ENCODE assay signal across 19 cellular contexts in genomic region chr20:20658871-20659415, GRCh38. TPM values are rescaled to one million over a fixed set of nuclear protein-coding genes. Genes with fewer than 3 reads are reported as not detected.
DNase-seq lines count a peak whose midpoint lies in the region; ATAC-seq, FAIRE-seq and TF ChIP-seq lines count a peak whose summit lies in the region.
"Had no signal": no experiment of that assay in that cellular context is flagged by ENCODE, and none has a peak within 500 bp of the region (broad histone marks: within the 10 kb centered on the region; RNA-seq: fewer than 3 reads in every experiment).

No MANE protein-coding gene starts in this region.

- H3K27me3 ChIP-seq in K562 (ENCODE audit: control insufficient read depth in 2 of 2, insufficient read depth in 2 of 2, low read length in 2 of 2) (no peaks in the 10 kb centered on the region), right lobe of liver (no peaks in the 10 kb centered on the region), mesendoderm (ENCODE audit: insufficient read depth, low read length, poor library complexity) (no peaks in the 10 kb centered on the region), GM23338 (ENCODE audit: insufficient read depth) (no peaks in the 10 kb centered on the region), pancreas (no peaks in the 10 kb centered on the region)
- H3K27me3 ChIP-seq: BLaER1 treated with 17β-estradiol and CSF1 and Interleukin-3, amounts not matched to agents 10 nM and 100 nM had no signal

- H3K27me3 Mint-ChIP-seq in GM23338 (ENCODE audit: insufficient read depth, low read depth, poor library complexity) = peaks cover 3% of the 10 kb centered on the region
- no peaks in the 10 kb centered on the region for H3K27me3 Mint-ChIP-seq in activated T-helper 1 cell treated with anti-CD3 and anti-CD28 coated beads, Interleukin-12 subunit alpha, Interleukin-12 subunit beta, Interleukin-2, Interleukin-4 antibody, amounts not matched to agents 30 ng/mL and 10 ng/mL and 1 ng/mL, durations not matched to agents 14 hours and 24 hours and 36 hours (ENCODE audit: insufficient read depth)
- H3K27me3 Mint-ChIP-seq: B cell, IgD-negative memory B cell had no signal

- H2AFZ ChIP-seq in K562 (ENCODE audit: low read depth, low read length) (no peak overlapping the region), GM23338 (no peak overlapping the region)

- H3K9me2 ChIP-seq in GM23338 (ENCODE audit: insufficient read depth) = no peaks in the 10 kb centered on the region

- intact Hi-C loops in K562 (cut with micrococcal nuclease) = no loop called here
- intact Hi-C loops in right lobe of liver (cut with DNase I) = no loop called here
- intact Hi-C loops in activated T-helper 1 cell treated with anti-CD3 and anti-CD28 coated beads, Interleukin-12 subunit alpha, Interleukin-12 subunit beta, Interleukin-2, Interleukin-4 antibody, amounts not matched to agents 30 ng/mL and 10 ng/mL and 1 ng/mL, durations not matched to agents 14 hours and 24 hours and 36 hours (cut with micrococcal nuclease) = no loop called here
- intact Hi-C loops in pancreas (cut with DNase I) = no loop called here

- 53% methylated on average over 3 of the region's 3 CpGs for whole genome bisulfite sequencing in A549 (ENCODE audit: missing lambda C conversion rate)
- 8% methylated on average over 3 of the region's 3 CpGs for WGBS in K562 (ENCODE audit: insufficient coverage, low coverage, missing lambda C conversion rate)
- WGBS in right lobe of liver (ENCODE audit: insufficient coverage, low coverage, low lambda C conversion rate, missing lambda C conversion rate) = 28% methylated on average over 3 of the region's 3 CpGs
- WGBS in mesendoderm (ENCODE audit: extremely low coverage, insufficient coverage, low lambda C conversion rate) = no CpG with 5 or more reads among the region's 3 CpGs
- 91 to 92% methylated on average over 3 of the region's 3 CpGs for WGBS in pancreas, 2 donors

- H4K8ac ChIP-seq in mesendoderm (ENCODE audit: low read depth, low read length) = no peak overlapping the region

- H3K18ac ChIP-seq in mesendoderm (ENCODE audit: low read length) = no peak overlapping the region

- no TSS peak for BruUV-seq in K562 (replicated peaks; lab: Mats Ljungman, UMichigan)

- no peak overlapping the region for H2BK120ac ChIP-seq in mesendoderm (ENCODE audit: low read depth, low read length)

- no peak overlapping the region for H3K4ac ChIP-seq in mesendoderm (ENCODE audit: low read depth, low read length)

- TF ChIP-seq CTCF in A549 (IDR thresholded peaks at IDR 0.05) = no peak
- TF ChIP-seq CTCF in K562 (IDR thresholded peaks at IDR 0.05 in 2 of 3, conservative IDR thresholded peaks at IDR 0.05 in 1 of 3; ENCODE audit: insufficient read depth in 2 of 3, low read depth in 1 of 3, low read length in 3 of 3) = no peak
- TF ChIP-seq CTCF in choroid plexus epithelial cell (conservative IDR thresholded peaks at IDR 0.05; ENCODE audit: low read depth, low read length) = no peak
- TF ChIP-seq CTCF in right lobe of liver (IDR thresholded peaks at IDR 0.05) = no peak
- TF ChIP-seq CTCF in GM23338 (conservative IDR thresholded peaks at IDR 0.05; ENCODE audit: low read depth in 2 of 2) = no peak
- TF ChIP-seq CTCF in pancreas (IDR thresholded peaks at IDR 0.05) = no peak

- FAIRE-seq in A549 (lab: Jason Lieb, UNC) = peak; percentile 65
- no peak for FAIRE-seq in K562 (lab: Jason Lieb, UNC)
- FAIRE-seq in pancreas (lab: Jason Lieb, UNC) = no peak
- FAIRE-seq: H1 had no signal

- no peak overlapping the region for H3K4me3 Mint-ChIP-seq in GM23338
- no peak overlapping the region for H3K4me3 Mint-ChIP-seq in activated T-helper 1 cell treated with anti-CD3 and anti-CD28 coated beads, Interleukin-12 subunit alpha, Interleukin-12 subunit beta, Interleukin-2, Interleukin-4 antibody, amounts not matched to agents 30 ng/mL and 10 ng/mL and 1 ng/mL, durations not matched to agents 14 hours and 24 hours and 36 hours
- H3K4me3 Mint-ChIP-seq: B cell; CD8-positive, alpha-beta T cell; H9; IgD-negative memory B cell had no signal

- H3K36me3 ChIP-seq in K562 (ENCODE audit: control insufficient read depth, insufficient read depth, low read length) = no peaks in the 10 kb centered on the region
- H3K36me3 ChIP-seq in right lobe of liver = no peaks in the 10 kb centered on the region
- no peaks in the 10 kb centered on the region for H3K36me3 ChIP-seq in mesendoderm (ENCODE audit: control insufficient read depth, insufficient read depth, low read length)
- H3K36me3 ChIP-seq in GM23338 (ENCODE audit: insufficient read depth) = no peaks in the 10 kb centered on the region
- no peaks in the 10 kb centered on the region for H3K36me3 ChIP-seq in pancreas

- H3K27ac ChIP-seq in A549 (no peak overlapping the region), K562 (ENCODE audit: extremely low read depth, low read depth, low read length) (no peak overlapping the region), right lobe of liver (peak overlapping the region in 2 of 3 donors; percentile 59 to 62), mesendoderm (ENCODE audit: low read depth, low read length) (no peak overlapping the region), GM23338 (ENCODE audit: low read depth) (no peak overlapping the region), pancreas (no peak overlapping the region)
- H3K27ac ChIP-seq: 22Rv1; BLaER1 treated with 17β-estradiol and CSF1 and Interleukin-3, amounts not matched to agents 10 nM and 100 nM; HL-60 had no signal

- no peaks in the 10 kb centered on the region for H3F3A ChIP-seq in GM23338 (replicated peaks; ENCODE audit: low read depth)

- H4K5ac ChIP-seq in mesendoderm (ENCODE audit: low read length) = no peak overlapping the region

- H3K4me1 Mint-ChIP-seq in GM23338 = peaks cover 6% of the 10 kb centered on the region; the same call in 2 of the 3 replicates
- H3K4me1 Mint-ChIP-seq in activated T-helper 1 cell treated with anti-CD3 and anti-CD28 coated beads, Interleukin-12 subunit alpha, Interleukin-12 subunit beta, Interleukin-2, Interleukin-4 antibody, amounts not matched to agents 30 ng/mL and 10 ng/mL and 1 ng/mL, durations not matched to agents 14 hours and 24 hours and 36 hours (ENCODE audit: low read depth) = no peaks in the 10 kb centered on the region
- H3K4me1 Mint-ChIP-seq: B cell had no signal

- in situ Hi-C loops in K562 (cut with MboI) = no loop called here

- no peak for TF ChIP-seq EP300 in A549 (IDR thresholded peaks at IDR 0.05)
- TF ChIP-seq EP300 in K562 (IDR thresholded peaks at IDR 0.05; ENCODE audit: low read length) = no peak

- peaks cover 4% of the 10 kb centered on the region; the same call in 1 of the 3 replicates for H3K36me3 Mint-ChIP-seq in GM23338 (ENCODE audit: low read depth)
- no peaks in the 10 kb centered on the region for H3K36me3 Mint-ChIP-seq in activated T-helper 1 cell treated with anti-CD3 and anti-CD28 coated beads, Interleukin-12 subunit alpha, Interleukin-12 subunit beta, Interleukin-2, Interleukin-4 antibody, amounts not matched to agents 30 ng/mL and 10 ng/mL and 1 ng/mL, durations not matched to agents 14 hours and 24 hours and 36 hours (ENCODE audit: low read depth)

- no peaks in the 10 kb centered on the region for H3K9me1 ChIP-seq in K562 (ENCODE audit: control insufficient read depth, insufficient read depth, low read length)

- no peak overlapping the region for H3K4me2 ChIP-seq in A549
- no peak overlapping the region for H3K4me2 ChIP-seq in K562 (ENCODE audit: insufficient read depth, low read length)
- no peak overlapping the region for H3K4me2 ChIP-seq in mesendoderm (ENCODE audit: low read length)
- H3K4me2 ChIP-seq in GM23338 = no peak overlapping the region
- H3K4me2 ChIP-seq: BLaER1 treated with 17β-estradiol and CSF1 and Interleukin-3, amounts not matched to agents 10 nM and 100 nM had no signal

- TF ChIP-seq POLR2A in A549 (IDR thresholded peaks at IDR 0.05; ENCODE audit: low read length) (no peak), K562 (conservative IDR thresholded peaks at IDR 0.05) (no peak), right lobe of liver (IDR thresholded peaks at IDR 0.05) (no peak)

- H3K4me1 ChIP-seq in A549 = no peaks in the 10 kb centered on the region
- no peaks in the 10 kb centered on the region for H3K4me1 ChIP-seq in K562 (replicated peaks in 1 of 2; ENCODE audit: control insufficient read depth in 2 of 2, insufficient read depth in 2 of 2, low read length in 2 of 2)
- peaks cover 0 to 31% (median 11%) of the 10 kb centered on the region in 4 donors for H3K4me1 ChIP-seq in right lobe of liver
- H3K4me1 ChIP-seq in mesendoderm (ENCODE audit: control insufficient read depth, low read depth, low read length) = no peaks in the 10 kb centered on the region
- no peaks in the 10 kb centered on the region for H3K4me1 ChIP-seq in GM23338 (ENCODE audit: insufficient read depth)
- no peaks in the 10 kb centered on the region for H3K4me1 ChIP-seq in pancreas

- no peak overlapping the region for H3K23ac ChIP-seq in mesendoderm (ENCODE audit: low read length)

- TF ChIP-seq RAD21 in A549 (conservative IDR thresholded peaks at IDR 0.05 in 1 of 2, IDR thresholded peaks at IDR 0.05 in 1 of 2) = no peak
- no peak for TF ChIP-seq RAD21 in K562 (CRISPR knock-in tag; conservative IDR thresholded peaks at IDR 0.05 in 1 of 2, IDR thresholded peaks at IDR 0.05 in 1 of 2)

- H3K9me3 ChIP-seq in A549 = no peaks in the 10 kb centered on the region
- H3K9me3 ChIP-seq in K562 (replicated peaks; ENCODE audit: control insufficient read depth, insufficient read depth, low read depth, low read length) = no peaks in the 10 kb centered on the region
- no peaks in the 10 kb centered on the region for H3K9me3 ChIP-seq in right lobe of liver
- H3K9me3 ChIP-seq in pancreas = no peaks in the 10 kb centered on the region
- H3K9me3 ChIP-seq: BLaER1 treated with 17β-estradiol and CSF1 and Interleukin-3, amounts not matched to agents 10 nM and 100 nM had no signal

- CTCF ChIA-PET in A549 (lab: Yijun Ruan, JAX) = interaction anchor here (1.0 to 5.0 kb wide), 3 partner anchors 36 to 846 kb away, joined by 3 to 39 read pairs (median 5); no protein-coding TSS in a partner anchor
- CTCF ChIA-PET in K562 (lab: Yijun Ruan, JAX; ENCODE audit: low intra/inter-chr PET ratio) = no interaction called here

- H3K79me1 ChIP-seq in mesendoderm (ENCODE audit: low read length) = no peaks in the 10 kb centered on the region

- H3K4me3 ChIP-seq in A549 = no peak overlapping the region
- H3K4me3 ChIP-seq in K562 = no peak overlapping the region
- H3K4me3 ChIP-seq in choroid plexus epithelial cell (ENCODE audit: low read depth, low read length) = no peak overlapping the region
- H3K4me3 ChIP-seq in right lobe of liver = no peak overlapping the region
- no peak overlapping the region for H3K4me3 ChIP-seq in mesendoderm (ENCODE audit: low read length)
- no peak overlapping the region for H3K4me3 ChIP-seq in GM23338
- H3K4me3 ChIP-seq in pancreas = no peak overlapping the region
- H3K4me3 ChIP-seq: BLaER1 treated with 17β-estradiol and CSF1 and Interleukin-3, amounts not matched to agents 10 nM and 100 nM had no signal

- no peak for ATAC-seq in A549
- ATAC-seq in K562 = no peak
- peak in 2 of 4 donors; percentile 5 to 10 for ATAC-seq in right lobe of liver
- no peak for ATAC-seq in GM23338
- no peak for ATAC-seq in pancreas
- ATAC-seq: CD8-positive, alpha-beta T cell had no signal

- POLR2A ChIA-PET in A549 (lab: Yijun Ruan, JAX) = no interaction called here
- POLR2A ChIA-PET in K562 (lab: Yijun Ruan, JAX) = no interaction called here

- H3K9me3 Mint-ChIP-seq in GM23338 = no peaks in the 10 kb centered on the region
- H3K9me3 Mint-ChIP-seq in activated T-helper 1 cell treated with anti-CD3 and anti-CD28 coated beads, Interleukin-12 subunit alpha, Interleukin-12 subunit beta, Interleukin-2, Interleukin-4 antibody, amounts not matched to agents 30 ng/mL and 10 ng/mL and 1 ng/mL, durations not matched to agents 14 hours and 24 hours and 36 hours = no peaks in the 10 kb centered on the region
- H3K9me3 Mint-ChIP-seq: CD8-positive, alpha-beta T cell; H9; IgD-negative memory B cell had no signal

- H3K79me2 ChIP-seq in K562 (ENCODE audit: control insufficient read depth, insufficient read depth, low read length) (no peaks in the 10 kb centered on the region), mesendoderm (ENCODE audit: control insufficient read depth, insufficient read depth, low read length) (no peaks in the 10 kb centered on the region), GM23338 (replicated peaks; ENCODE audit: insufficient read depth) (peaks cover 19% of the 10 kb centered on the region; the same call in 1 of the 2 replicates)

- H2BK5ac ChIP-seq in mesendoderm (ENCODE audit: low read length) = no peak overlapping the region

- H2AK5ac ChIP-seq in mesendoderm (ENCODE audit: low read length) = no peak overlapping the region

- H3K56ac ChIP-seq in mesendoderm (ENCODE audit: low read length) = no peak overlapping the region

- DNase-seq in A549 (ENCODE audit: low read depth in 1 of 2, low spot score in 1 of 2) (no peak), K562 (ENCODE audit: extremely low read depth in 1 of 4, low spot score in 3 of 4) (no peak), choroid plexus epithelial cell (ENCODE audit: low read depth) (peak; percentile 68), right lobe of liver (no peak), mesendoderm (no peak), GM23338 (ENCODE audit: low spot score) (no peak), pancreas (no peak)
- DNase-seq in activated T-helper 1 cell treated with anti-CD3 and anti-CD28 coated beads, Interleukin-12 subunit alpha, Interleukin-12 subunit beta, Interleukin-2, Interleukin-4 antibody, amounts not matched to agents 30 ng/mL and 10 ng/mL and 1 ng/mL, durations not matched to agents 14 hours and 24 hours and 36 hours (ENCODE audit: low spot score) = no peak
- DNase-seq: Calu3; CD8-positive, alpha-beta T cell; DMS79 treated with DMSO at 0.1 percent for 48 hours; GF-D8; H9 had no signal

- no peak overlapping the region for H2BK15ac ChIP-seq in mesendoderm (replicated peaks; ENCODE audit: low read depth)

- H3K9ac ChIP-seq in K562 (ENCODE audit: insufficient read depth in 1 of 2, low read depth in 2 of 2, low read length in 2 of 2) = no peak overlapping the region
- no peak overlapping the region for H3K9ac ChIP-seq in mesendoderm (ENCODE audit: low read length)
- H3K9ac ChIP-seq: BLaER1 treated with 17β-estradiol and CSF1 and Interleukin-3, amounts not matched to agents 10 nM and 100 nM had no signal

- H4K20me1 ChIP-seq in K562 (replicated peaks; ENCODE audit: control insufficient read depth, insufficient read depth, low read length) = no peaks in the 10 kb centered on the region; the same call in 1 of the 2 replicates
- H4K20me1 ChIP-seq in GM23338 (replicated peaks; ENCODE audit: insufficient read depth) = no peaks in the 10 kb centered on the region; the same call in 1 of the 2 replicates

- no peak overlapping the region for H3K27ac Mint-ChIP-seq in GM23338
- H3K27ac Mint-ChIP-seq in activated T-helper 1 cell treated with anti-CD3 and anti-CD28 coated beads, Interleukin-12 subunit alpha, Interleukin-12 subunit beta, Interleukin-2, Interleukin-4 antibody, amounts not matched to agents 30 ng/mL and 10 ng/mL and 1 ng/mL, durations not matched to agents 14 hours and 24 hours and 36 hours = no peak overlapping the region
- H3K27ac Mint-ChIP-seq: B cell; CD8-positive, alpha-beta T cell; IgD-negative memory B cell had no signal

RNA-seq across cellular contexts. Expression of gene RALGAPA2, which starts 53.5 kb away (rescaled TPM):
- polyA plus RNA-seq in A549 (2011; rRNA removed) (4.7 and 7.0 TPM in 2 replicates), A549 (2017; fragmentation: RNase III; extraction: RNeasy Plus Mini Kit Qiagen cat#74134 plus additional on column Dnase treatment) (3.2 to 4.0 TPM (median 3.7 TPM) in 3 replicates), K562 (2011; rRNA removed) (1.7 and 2.0 TPM in 2 replicates), K562 (2014; fragmentation: Illumina TruSeq; extraction: Trizol) (1.6 and 2.4 TPM in 2 replicates), K562 (2014; fragmentation: Nextera tagmentation; extraction: Ambion mirVana) (under 1 TPM; 0.35 to 0.42 TPM), K562 (2014; rRNA removed) (1.2 TPM in 2 replicates), GM23338 (2016; fragmentation: Nextera tagmentation; extraction: Ambion mirVana) (7.8 and 13.1 TPM in 2 replicates), pancreas (10 to 100 TPM in 1 of 2 donors, 1 to 10 TPM in 1; 9.6 to 10.2 TPM)
- 0.94 and 1.3 TPM in 2 replicates for polyA plus RNA-seq in A549 (2012; cell fraction: cytosol; rRNA removed)
- 1.9 and 3.0 TPM in 2 replicates for polyA plus RNA-seq in A549 (2012; cell fraction: nucleus; rRNA removed)
- 10.0 and 11.4 TPM in 2 replicates for polyA minus RNA-seq in A549 (2011; rRNA and poly(A)+ RNA removed)
- 4.5 and 13.9 TPM in 2 replicates for total RNA-seq in K562 (2011; cell fraction: chromatin; rRNA removed; ENCODE audit: low replicate concordance)
- total RNA-seq in K562 (2011; cell fraction: nucleolus; rRNA removed) = 3.2 and 3.8 TPM in 2 replicates
- 5.8 and 6.6 TPM in 2 replicates for total RNA-seq in K562 (2011; cell fraction: nucleoplasm; rRNA removed)
- total RNA-seq in K562 (2014; rRNA removed) (1.2 and 1.6 TPM in 2 replicates), K562 (2014; rRNA removed; fragmentation: Illumina TruSeq; extraction: Trizol) (1.5 and 2.1 TPM in 2 replicates), K562 (2015; rRNA removed; fragmentation: Illumina TruSeq; extraction: Trizol) (1.4 and 1.6 TPM in 2 replicates), K562 (2021) (2.3 and 2.7 TPM in 2 replicates), right lobe of liver (10 to 100 TPM; 38.3 to 76.7 (median 62.7) TPM), pancreas (10 to 100 TPM; 21.3 to 41.7 (median 26.3) TPM)
- 0.75 and 1.5 TPM in 2 replicates for polyA plus RNA-seq in K562 (2011; cell fraction: cytosol; rRNA removed)
- polyA plus RNA-seq in K562 (2011; cell fraction: nucleus; rRNA removed) = 4.6 and 5.6 TPM in 2 replicates
- 1.1 and 2.3 TPM in 2 replicates for polyA plus RNA-seq in K562 (2012)
- 4.7 and 6.6 TPM in 2 replicates for polyA minus RNA-seq in K562 (2011; rRNA and poly(A)+ RNA removed)
- polyA minus RNA-seq in K562 (2011; cell fraction: cytosol; rRNA and poly(A)+ RNA removed) = 1.5 and 3.2 TPM in 2 replicates
- polyA minus RNA-seq in K562 (2011; cell fraction: nucleus; rRNA and poly(A)+ RNA removed) = 7.3 and 16.2 TPM in 2 replicates
- 10.8 TPM for polyA plus RNA-seq in mesendoderm (2013, experiment 1 of 2)
- 10.5 TPM for polyA plus RNA-seq in mesendoderm (2013, experiment 2 of 2)
- 35.3 and 43.4 TPM in 2 replicates for total RNA-seq in GM23338 (2014; rRNA removed; shearing (Covaris generic))
- 18.0 and 19.6 TPM in 2 replicates for total RNA-seq in activated T-helper 1 cell treated with anti-CD3 and anti-CD28 coated beads, Interleukin-12 subunit alpha, Interleukin-12 subunit beta, Interleukin-2, Interleukin-4 antibody, amounts not matched to agents 30 ng/mL and 10 ng/mL and 1 ng/mL, durations not matched to agents 14 hours and 24 hours and 36 hours

Comparison
In these comparisons a context has a peak if more than half of its experiments do, and no peak if none do; other contexts are left out.
1. H3K27ac ChIP-seq: peak in right lobe of liver (2 of 3); none in A549 (0 of 2), K562 (single experiment), mesendoderm (single experiment), GM23338 (single experiment) and pancreas (0 of 4).
2. Of the 35 proteins assayed by ChIP-seq in both K562 and A549: peak only in K562: none; only in A549: MAFK; in both: none; in neither: 34.